Comparison of ENCODE assay signal across 8 cellular contexts in genomic region chr10:14605231-14605925, GRCh38.
A peak's percentile ranks its signal among the peaks of the same experiment; 100 is the strongest.
DNase-seq lines count a peak whose midpoint lies in the region; ATAC-seq and TF ChIP-seq lines count a peak whose summit lies in the region.

No MANE protein-coding gene starts in this region.

- intact Hi-C loops in CD8-positive, alpha-beta T cell (cut with DNase I, micrococcal nuclease), result loop anchor here in 1 of 2 experiments (2.0 to 10.0 kb wide), 4 partner anchors 43 to 559 kb away; partner anchors contain the start of genes CDNF, DCLRE1C, HSPA14 and MEIG1

- no peak overlapping the region for H3K4me3 ChIP-seq in CD8-positive, alpha-beta T cell (ENCODE audit: low read depth, low read length)
- H3K4me3 ChIP-seq in iPS-18a (ENCODE audit: low read length), result peak overlapping the region; percentile 38

- no peak for TF ChIP-seq CTCF in CD8-positive, alpha-beta T cell (IDR thresholded peaks at IDR 0.05)

- peaks cover 41% of the 10 kb centered on the region for H3K4me1 Mint-ChIP-seq in CD8-positive, alpha-beta T cell (ENCODE audit: low read depth)
- H3K4me1 Mint-ChIP-seq in activated T-helper 17 cell treated with anti-CD3 and anti-CD28 coated beads, Interleukin-2, amount 50 U/mL, for 72 hours, result peaks cover 45% of the 10 kb centered on the region
- peaks cover 56% of the 10 kb centered on the region for H3K4me1 Mint-ChIP-seq in stimulated activated naive CD8-positive, alpha-beta T cell treated with anti-CD3 and anti-CD28 coated beads, Interleukin-15, amount 100 ng/mL, for 72 hours

- peaks cover 23% of the 10 kb centered on the region for H3K36me3 Mint-ChIP-seq in CD8-positive, alpha-beta T cell
- peaks cover 45% of the 10 kb centered on the region for H3K36me3 Mint-ChIP-seq in activated T-helper 17 cell treated with anti-CD3 and anti-CD28 coated beads, Interleukin-2, amount 50 U/mL, for 72 hours (ENCODE audit: low read depth)

- H3K9me3 Mint-ChIP-seq in CD8-positive, alpha-beta T cell, result no peaks in the 10 kb centered on the region
- H3K9me3 Mint-ChIP-seq in activated T-helper 17 cell treated with anti-CD3 and anti-CD28 coated beads, Interleukin-2, amount 50 U/mL, for 72 hours, result no peaks in the 10 kb centered on the region
- peaks cover 9 to 10% of the 10 kb centered on the region in 2 donors for H3K9me3 Mint-ChIP-seq in stimulated activated naive CD8-positive, alpha-beta T cell treated with anti-CD3 and anti-CD28 coated beads, Interleukin-15, amount 100 ng/mL, for 72 hours

- H3K36me3 ChIP-seq in CD8-positive, alpha-beta T cell (ENCODE audit: insufficient read depth, low read length), result no peaks in the 10 kb centered on the region
- H3K36me3 ChIP-seq in iPS-18a (ENCODE audit: control insufficient read depth, low read depth, low read length), result peaks cover 4% of the 10 kb centered on the region

- no peaks in the 10 kb centered on the region for H3K9me3 ChIP-seq in CD8-positive, alpha-beta T cell (ENCODE audit: low read length)
- H3K9me3 ChIP-seq in iPS-18a (ENCODE audit: control insufficient read depth, low read depth, low read length), result no peaks in the 10 kb centered on the region

- peaks cover 35% of the 10 kb centered on the region for H3K4me1 ChIP-seq in CD8-positive, alpha-beta T cell (ENCODE audit: insufficient read depth, low read length)
- H3K4me1 ChIP-seq in iPS-18a (ENCODE audit: control insufficient read depth, low read depth, low read length), result peaks cover 4% of the 10 kb centered on the region

- POLR2A ChIA-PET in CD8-positive, alpha-beta T cell (lab: Charles Lee), result interaction anchor here (1.0 to 1.5 kb wide), 4 partner anchors 10 to 36 kb away, joined by 3 to 5 read pairs (median 3); no protein-coding TSS in a partner anchor

- no peak for DNase-seq in CD8-positive, alpha-beta T cell
- peak in 1 of 2 donors; percentile 55 for DNase-seq in stimulated activated naive CD8-positive, alpha-beta T cell treated with anti-CD3 and anti-CD28 coated beads, Interleukin-15, amount 100 ng/mL, for 72 hours
- no peak for DNase-seq in NCI-H2107 treated with DMSO at 0.1 percent for 48 hours (lab: John Stamatoyannopoulos, UW; ENCODE audit: unreplicated experiment)
- DNase-seq in NCI-H2196 treated with DMSO at 0.1 percent for 48 hours (lab: John Stamatoyannopoulos, UW; ENCODE audit: unreplicated experiment), result no peak

- peak overlapping the region; percentile 93 for H3K4me3 Mint-ChIP-seq in CD8-positive, alpha-beta T cell
- peak overlapping the region; percentile 97 for H3K4me3 Mint-ChIP-seq in activated T-helper 17 cell treated with anti-CD3 and anti-CD28 coated beads, Interleukin-2, amount 50 U/mL, for 72 hours
- peak overlapping the region; percentile 80 to 96 for H3K4me3 Mint-ChIP-seq in stimulated activated naive CD8-positive, alpha-beta T cell treated with anti-CD3 and anti-CD28 coated beads, Interleukin-15, amount 100 ng/mL, for 72 hours

- ATAC-seq in CD8-positive, alpha-beta T cell, result peak; percentile 14
- peak; percentile 63 for ATAC-seq in GM19395 (IDR thresholded peaks at IDR 0.05; ENCODE audit: unreplicated experiment)
- ATAC-seq in HG03558 (IDR thresholded peaks at IDR 0.05; ENCODE audit: extremely low read depth, unreplicated experiment), result peak; percentile 36
- peak; percentile 73 for ATAC-seq in activated T-helper 17 cell treated with anti-CD3 and anti-CD28 coated beads, Interleukin-2, amount 50 U/mL, for 72 hours (replicated peaks)
- peak; percentile 81 for ATAC-seq in stimulated activated naive CD8-positive, alpha-beta T cell treated with anti-CD3 and anti-CD28 coated beads, Interleukin-15, amount 100 ng/mL, for 72 hours

- CTCF ChIA-PET in CD8-positive, alpha-beta T cell (lab: Charles Lee), result interaction anchor here (0.6 to 1.4 kb wide), 4 partner anchors 11 to 366 kb away, joined by 3 read pairs; no protein-coding TSS in a partner anchor

- H3K27me3 ChIP-seq in CD8-positive, alpha-beta T cell (ENCODE audit: insufficient read depth, low read length), result no peaks in the 10 kb centered on the region
- peaks cover 34% of the 10 kb centered on the region for H3K27me3 ChIP-seq in iPS-18a (ENCODE audit: control insufficient read depth, insufficient read depth, low read length)

- H3K27me3 Mint-ChIP-seq in CD8-positive, alpha-beta T cell (ENCODE audit: low read depth), result no peaks in the 10 kb centered on the region
- no peaks in the 10 kb centered on the region for H3K27me3 Mint-ChIP-seq in activated T-helper 17 cell treated with anti-CD3 and anti-CD28 coated beads, Interleukin-2, amount 50 U/mL, for 72 hours
- H3K27me3 Mint-ChIP-seq in stimulated activated naive CD8-positive, alpha-beta T cell treated with anti-CD3 and anti-CD28 coated beads, Interleukin-15, amount 100 ng/mL, for 72 hours, result no peaks in the 10 kb centered on the region

- H3K27ac Mint-ChIP-seq in CD8-positive, alpha-beta T cell, result peak overlapping the region; percentile 94
- peak overlapping the region; percentile 100 for H3K27ac Mint-ChIP-seq in activated T-helper 17 cell treated with anti-CD3 and anti-CD28 coated beads, Interleukin-2, amount 50 U/mL, for 72 hours
- peak overlapping the region; percentile 35 to 96 for H3K27ac Mint-ChIP-seq in stimulated activated naive CD8-positive, alpha-beta T cell treated with anti-CD3 and anti-CD28 coated beads, Interleukin-15, amount 100 ng/mL, for 72 hours

- no peak overlapping the region for H3K27ac ChIP-seq in CD8-positive, alpha-beta T cell (ENCODE audit: low read depth, low read length)
- H3K27ac ChIP-seq in iPS-18a (ENCODE audit: low read length), result no peak overlapping the region

- no peak overlapping the region for H3K9ac ChIP-seq in iPS-18a (ENCODE audit: low read length)

Comparison
In these comparisons a context has a peak if more than half of its experiments do, and no peak if none do; other contexts are left out.
1. ATAC-seq: peak in every context shown above with its lines; median percentile 81 in stimulated activated naive CD8-positive, alpha-beta T cell treated with anti-CD3 and anti-CD28 coated beads, Interleukin-15, amount 100 ng/mL, for 72 hours; 73 in activated T-helper 17 cell treated with anti-CD3 and anti-CD28 coated beads, Interleukin-2, amount 50 U/mL, for 72 hours; 63 in GM19395; 36 in HG03558; 14 in CD8-positive, alpha-beta T cell.